1 cellular context compared by ENCODE assay signal in genomic region chr7:6057316-6058128, GRCh38.
TF ChIP-seq lines count a peak whose summit lies in the region.

No MANE protein-coding gene starts in this region.

TF ChIP-seq in K562, 482 proteins besides CTCF, POLR2A, EP300 and RAD21 (continued from another document):
- TF ChIP-seq SNRNP70 (optimal IDR thresholded peaks at IDR 0.05; ENCODE audit: low read depth, low read length) (no peak), BRF1 (IDR thresholded peaks at IDR 0.05; ENCODE audit: borderline replicate concordance, extremely low read depth, insufficient read length) (no peak), ZNF140 (CRISPR knock-in tag; IDR thresholded peaks at IDR 0.05) (0 out of 2 replicates have a peak, but pooled peaks have one; percentile 64), HMG20B (CRISPR knock-in tag; IDR thresholded peaks at IDR 0.05) (no peak), KLF6 (CRISPR knock-in tag; IDR thresholded peaks at IDR 0.05; ENCODE audit: borderline replicate concordance) (no peak), SRSF7 (optimal IDR thresholded peaks at IDR 0.05; ENCODE audit: low read depth, low read length) (no peak), HEY1 (CRISPR knock-in tag; IDR thresholded peaks at IDR 0.05; ENCODE audit: borderline replicate concordance) (no peak), NCOR1 (IDR thresholded peaks at IDR 0.05) (no peak), ZNF707 (CRISPR knock-in tag; conservative IDR thresholded peaks at IDR 0.05) (no peak), MLLT1 (IDR thresholded peaks at IDR 0.05) (peak in 1 of 2 experiments; percentile 42; a peak in 1 of 4 replicates), NR2C1 (IDR thresholded peaks at IDR 0.05) (peak; percentile 82), NR2C1 (tag; IDR thresholded peaks at IDR 0.05) (peak; percentile 43; the same call in 1 of the 2 replicates), ZNF232 (CRISPR knock-in tag; IDR thresholded peaks at IDR 0.05) (no peak), ZNF143 (CRISPR knock-in tag; IDR thresholded peaks at IDR 0.05) (no peak), HMGN3 (IDR thresholded peaks at IDR 0.05; ENCODE audit: borderline replicate concordance, extremely low read depth, insufficient read length, low read depth, low read length) (no peak)
TF ChIP-seq in K562: peak in this region for 20.
